ENCODE assay signal across 1 cellular context in genomic region chr11:4480577-4481539, GRCh38.
TF ChIP-seq lines count a peak whose summit lies in the region.

No MANE protein-coding gene starts in this region.

TF ChIP-seq in K562, 482 proteins besides CTCF, POLR2A, EP300 and RAD21 (continued from another document and continues in another):
- no peak for TF ChIP-seq DACH1 (IDR thresholded peaks at IDR 0.05; ENCODE audit: partially characterized antibody)
- TF ChIP-seq, protein P1, sequence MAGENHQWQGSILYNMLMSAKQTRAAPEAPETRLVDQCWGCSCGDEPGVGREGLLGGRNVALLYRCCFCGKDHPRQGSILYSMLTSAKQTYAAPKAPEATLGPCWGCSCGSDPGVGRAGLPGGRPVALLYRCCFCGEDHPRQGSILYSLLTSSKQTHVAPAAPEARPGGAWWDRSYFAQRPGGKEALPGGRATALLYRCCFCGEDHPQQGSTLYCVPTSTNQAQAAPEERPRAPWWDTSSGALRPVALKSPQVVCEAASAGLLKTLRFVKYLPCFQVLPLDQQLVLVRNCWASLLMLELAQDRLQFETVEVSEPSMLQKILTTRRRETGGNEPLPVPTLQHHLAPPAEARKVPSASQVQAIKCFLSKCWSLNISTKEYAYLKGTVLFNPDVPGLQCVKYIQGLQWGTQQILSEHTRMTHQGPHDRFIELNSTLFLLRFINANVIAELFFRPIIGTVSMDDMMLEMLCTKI (IDR thresholded peaks at IDR 0.05; ENCODE audit: partially characterized antibody) = no peak
- no peak for TF ChIP-seq SREBF1 (IDR thresholded peaks at IDR 0.05; ENCODE audit: borderline replicate concordance, low read depth, low read length)
- no peak for TF ChIP-seq REST (CRISPR knock-in tag; IDR thresholded peaks at IDR 0.05; ENCODE audit: low read depth)
- TF ChIP-seq FOXJ2 (tag; IDR thresholded peaks at IDR 0.05) = no peak
- TF ChIP-seq ESRRA (IDR thresholded peaks at IDR 0.05; ENCODE audit: borderline replicate concordance, low read depth) = no peak
- TF ChIP-seq, protein P2, sequence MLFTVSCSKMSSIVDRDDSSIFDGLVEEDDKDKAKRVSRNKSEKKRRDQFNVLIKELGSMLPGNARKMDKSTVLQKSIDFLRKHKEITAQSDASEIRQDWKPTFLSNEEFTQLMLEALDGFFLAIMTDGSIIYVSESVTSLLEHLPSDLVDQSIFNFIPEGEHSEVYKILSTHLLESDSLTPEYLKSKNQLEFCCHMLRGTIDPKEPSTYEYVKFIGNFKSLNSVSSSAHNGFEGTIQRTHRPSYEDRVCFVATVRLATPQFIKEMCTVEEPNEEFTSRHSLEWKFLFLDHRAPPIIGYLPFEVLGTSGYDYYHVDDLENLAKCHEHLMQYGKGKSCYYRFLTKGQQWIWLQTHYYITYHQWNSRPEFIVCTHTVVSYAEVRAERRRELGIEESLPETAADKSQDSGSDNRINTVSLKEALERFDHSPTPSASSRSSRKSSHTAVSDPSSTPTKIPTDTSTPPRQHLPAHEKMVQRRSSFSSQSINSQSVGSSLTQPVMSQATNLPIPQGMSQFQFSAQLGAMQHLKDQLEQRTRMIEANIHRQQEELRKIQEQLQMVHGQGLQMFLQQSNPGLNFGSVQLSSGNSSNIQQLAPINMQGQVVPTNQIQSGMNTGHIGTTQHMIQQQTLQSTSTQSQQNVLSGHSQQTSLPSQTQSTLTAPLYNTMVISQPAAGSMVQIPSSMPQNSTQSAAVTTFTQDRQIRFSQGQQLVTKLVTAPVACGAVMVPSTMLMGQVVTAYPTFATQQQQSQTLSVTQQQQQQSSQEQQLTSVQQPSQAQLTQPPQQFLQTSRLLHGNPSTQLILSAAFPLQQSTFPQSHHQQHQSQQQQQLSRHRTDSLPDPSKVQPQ (CRISPR knock-in tag; IDR thresholded peaks at IDR 0.05; ENCODE audit: borderline replicate concordance) = no peak
- TF ChIP-seq PHB2 (IDR thresholded peaks at IDR 0.05; ENCODE audit: low read depth) = no peak
- no peak for TF ChIP-seq PTTG1 (tag; IDR thresholded peaks at IDR 0.05; ENCODE audit: low read depth)
- no peak for TF ChIP-seq ZNF347 (CRISPR knock-in tag; IDR thresholded peaks at IDR 0.05; ENCODE audit: low read depth)
- TF ChIP-seq, protein P3, sequence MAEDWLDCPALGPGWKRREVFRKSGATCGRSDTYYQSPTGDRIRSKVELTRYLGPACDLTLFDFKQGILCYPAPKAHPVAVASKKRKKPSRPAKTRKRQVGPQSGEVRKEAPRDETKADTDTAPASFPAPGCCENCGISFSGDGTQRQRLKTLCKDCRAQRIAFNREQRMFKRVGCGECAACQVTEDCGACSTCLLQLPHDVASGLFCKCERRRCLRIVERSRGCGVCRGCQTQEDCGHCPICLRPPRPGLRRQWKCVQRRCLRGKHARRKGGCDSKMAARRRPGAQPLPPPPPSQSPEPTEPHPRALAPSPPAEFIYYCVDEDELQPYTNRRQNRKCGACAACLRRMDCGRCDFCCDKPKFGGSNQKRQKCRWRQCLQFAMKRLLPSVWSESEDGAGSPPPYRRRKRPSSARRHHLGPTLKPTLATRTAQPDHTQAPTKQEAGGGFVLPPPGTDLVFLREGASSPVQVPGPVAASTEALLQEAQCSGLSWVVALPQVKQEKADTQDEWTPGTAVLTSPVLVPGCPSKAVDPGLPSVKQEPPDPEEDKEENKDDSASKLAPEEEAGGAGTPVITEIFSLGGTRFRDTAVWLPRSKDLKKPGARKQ (CRISPR knock-in tag; IDR thresholded peaks at IDR 0.05) = no peak
- TF ChIP-seq, protein P4, sequence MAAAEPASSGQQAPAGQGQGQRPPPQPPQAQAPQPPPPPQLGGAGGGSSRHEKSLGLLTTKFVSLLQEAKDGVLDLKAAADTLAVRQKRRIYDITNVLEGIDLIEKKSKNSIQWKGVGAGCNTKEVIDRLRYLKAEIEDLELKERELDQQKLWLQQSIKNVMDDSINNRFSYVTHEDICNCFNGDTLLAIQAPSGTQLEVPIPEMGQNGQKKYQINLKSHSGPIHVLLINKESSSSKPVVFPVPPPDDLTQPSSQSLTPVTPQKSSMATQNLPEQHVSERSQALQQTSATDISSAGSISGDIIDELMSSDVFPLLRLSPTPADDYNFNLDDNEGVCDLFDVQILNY (CRISPR knock-in tag; IDR thresholded peaks at IDR 0.05) = no peak
- no peak for TF ChIP-seq POLR3A (IDR thresholded peaks at IDR 0.05; ENCODE audit: borderline replicate concordance, extremely low read depth, insufficient read depth, insufficient read length)
- TF ChIP-seq GABPB1 (CRISPR knock-in tag; IDR thresholded peaks at IDR 0.05) = no peak
- peak; percentile 39; the same call in 1 of the 2 replicates for TF ChIP-seq C11orf30 (IDR thresholded peaks at IDR 0.05; ENCODE audit: low read depth)
- TF ChIP-seq BDP1 (IDR thresholded peaks at IDR 0.05; ENCODE audit: insufficient read depth, insufficient read length) = no peak
- TF ChIP-seq, protein P5, sequence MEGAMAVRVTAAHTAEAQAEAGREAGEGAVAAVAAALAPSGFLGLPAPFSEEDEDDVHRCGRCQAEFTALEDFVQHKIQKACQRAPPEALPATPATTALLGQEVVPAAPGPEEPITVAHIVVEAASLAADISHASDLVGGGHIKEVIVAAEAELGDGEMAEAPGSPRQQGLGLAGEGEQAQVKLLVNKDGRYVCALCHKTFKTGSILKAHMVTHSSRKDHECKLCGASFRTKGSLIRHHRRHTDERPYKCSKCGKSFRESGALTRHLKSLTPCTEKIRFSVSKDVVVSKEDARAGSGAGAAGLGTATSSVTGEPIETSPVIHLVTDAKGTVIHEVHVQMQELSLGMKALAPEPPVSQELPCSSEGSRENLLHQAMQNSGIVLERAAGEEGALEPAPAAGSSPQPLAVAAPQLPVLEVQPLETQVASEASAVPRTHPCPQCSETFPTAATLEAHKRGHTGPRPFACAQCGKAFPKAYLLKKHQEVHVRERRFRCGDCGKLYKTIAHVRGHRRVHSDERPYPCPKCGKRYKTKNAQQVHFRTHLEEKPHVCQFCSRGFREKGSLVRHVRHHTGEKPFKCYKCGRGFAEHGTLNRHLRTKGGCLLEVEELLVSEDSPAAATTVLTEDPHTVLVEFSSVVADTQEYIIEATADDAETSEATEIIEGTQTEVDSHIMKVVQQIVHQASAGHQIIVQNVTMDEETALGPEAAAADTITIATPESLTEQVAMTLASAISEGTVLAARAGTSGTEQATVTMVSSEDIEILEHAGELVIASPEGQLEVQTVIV (CRISPR knock-in tag; IDR thresholded peaks at IDR 0.05; ENCODE audit: borderline replicate concordance) = no peak
- no peak for TF ChIP-seq GTF2B (IDR thresholded peaks at IDR 0.05; ENCODE audit: extremely low read depth, insufficient read length)
- no peak for TF ChIP-seq CC2D1A (IDR thresholded peaks at IDR 0.05)
- TF ChIP-seq, protein P6, sequence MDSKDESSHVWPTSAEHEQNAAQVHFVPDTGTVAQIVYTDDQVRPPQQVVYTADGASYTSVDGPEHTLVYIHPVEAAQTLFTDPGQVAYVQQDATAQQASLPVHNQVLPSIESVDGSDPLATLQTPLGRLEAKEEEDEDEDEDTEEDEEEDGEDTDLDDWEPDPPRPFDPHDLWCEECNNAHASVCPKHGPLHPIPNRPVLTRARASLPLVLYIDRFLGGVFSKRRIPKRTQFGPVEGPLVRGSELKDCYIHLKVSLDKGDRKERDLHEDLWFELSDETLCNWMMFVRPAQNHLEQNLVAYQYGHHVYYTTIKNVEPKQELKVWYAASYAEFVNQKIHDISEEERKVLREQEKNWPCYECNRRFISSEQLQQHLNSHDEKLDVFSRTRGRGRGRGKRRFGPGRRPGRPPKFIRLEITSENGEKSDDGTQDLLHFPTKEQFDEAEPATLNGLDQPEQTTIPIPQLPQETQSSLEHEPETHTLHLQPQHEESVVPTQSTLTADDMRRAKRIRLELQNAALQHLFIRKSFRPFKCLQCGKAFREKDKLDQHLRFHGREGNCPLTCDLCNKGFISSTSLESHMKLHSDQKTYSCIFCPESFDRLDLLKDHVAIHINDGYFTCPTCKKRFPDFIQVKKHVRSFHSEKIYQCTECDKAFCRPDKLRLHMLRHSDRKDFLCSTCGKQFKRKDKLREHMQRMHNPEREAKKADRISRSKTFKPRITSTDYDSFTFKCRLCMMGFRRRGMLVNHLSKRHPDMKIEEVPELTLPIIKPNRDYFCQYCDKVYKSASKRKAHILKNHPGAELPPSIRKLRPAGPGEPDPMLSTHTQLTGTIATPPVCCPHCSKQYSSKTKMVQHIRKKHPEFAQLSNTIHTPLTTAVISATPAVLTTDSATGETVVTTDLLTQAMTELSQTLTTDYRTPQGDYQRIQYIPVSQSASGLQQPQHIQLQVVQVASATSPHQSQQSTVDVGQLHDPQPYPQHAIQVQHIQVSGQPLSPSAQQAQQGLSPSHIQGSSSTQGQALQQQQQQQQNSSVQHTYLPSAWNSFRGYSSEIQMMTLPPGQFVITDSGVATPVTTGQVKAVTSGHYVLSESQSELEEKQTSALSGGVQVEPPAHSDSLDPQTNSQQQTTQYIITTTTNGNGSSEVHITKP (IDR thresholded peaks at IDR 0.05; ENCODE audit: partially characterized antibody) = peak; percentile 12
- no peak for TF ChIP-seq ZBTB17 (CRISPR knock-in tag; IDR thresholded peaks at IDR 0.05)
- no peak for TF ChIP-seq USF1 (CRISPR knock-in tag; IDR thresholded peaks at IDR 0.05)
- TF ChIP-seq TRIM28 (IDR thresholded peaks at IDR 0.05) = no peak
- TF ChIP-seq ATF3 (IDR thresholded peaks at IDR 0.05) = peak; percentile 85
- TF ChIP-seq ATF3 (CRISPR knock-in tag; conservative IDR thresholded peaks at IDR 0.05) = no peak
- TF ChIP-seq, protein P7, sequence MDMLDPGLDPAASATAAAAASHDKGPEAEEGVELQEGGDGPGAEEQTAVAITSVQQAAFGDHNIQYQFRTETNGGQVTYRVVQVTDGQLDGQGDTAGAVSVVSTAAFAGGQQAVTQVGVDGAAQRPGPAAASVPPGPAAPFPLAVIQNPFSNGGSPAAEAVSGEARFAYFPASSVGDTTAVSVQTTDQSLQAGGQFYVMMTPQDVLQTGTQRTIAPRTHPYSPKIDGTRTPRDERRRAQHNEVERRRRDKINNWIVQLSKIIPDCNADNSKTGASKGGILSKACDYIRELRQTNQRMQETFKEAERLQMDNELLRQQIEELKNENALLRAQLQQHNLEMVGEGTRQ (CRISPR knock-in tag; IDR thresholded peaks at IDR 0.05) = no peak
- TF ChIP-seq CAMTA2 (CRISPR knock-in tag; conservative IDR thresholded peaks at IDR 0.05) = no peak
